ENCODE assay signal across 8 cellular contexts in the genomic region with DNA sequence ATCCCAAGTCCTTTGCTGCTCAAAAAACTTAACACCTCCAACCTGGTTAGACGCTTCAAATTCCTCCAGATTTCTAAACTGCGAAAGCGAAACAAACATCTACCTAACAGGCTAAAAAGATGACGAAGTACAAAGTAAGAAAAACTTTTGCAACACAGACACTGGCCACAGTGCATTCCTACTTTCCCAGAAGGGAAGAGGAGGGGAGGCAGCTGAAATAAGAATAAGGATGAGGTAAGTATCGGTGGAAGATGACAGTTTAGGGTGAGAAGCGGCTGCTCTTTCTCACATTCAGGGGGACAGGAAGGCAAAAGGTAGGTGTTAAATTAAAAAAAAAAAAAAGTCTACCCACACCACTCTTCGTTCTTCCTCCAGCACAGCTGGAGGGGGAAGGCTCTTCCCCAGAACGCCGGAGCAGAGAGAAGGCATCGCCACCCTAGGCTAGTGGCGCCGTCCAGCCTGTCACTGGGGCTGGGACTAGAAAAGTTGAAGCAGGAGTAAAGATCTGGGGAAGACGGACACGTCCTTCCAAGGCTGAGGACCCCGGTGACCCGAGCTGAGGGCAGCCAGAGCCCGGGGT. TPM values are rescaled to one million over a fixed set of nuclear protein-coding genes. Genes with fewer than 3 reads are reported as not detected.
DNase-seq lines count a peak whose midpoint lies in the region; ATAC-seq lines count a peak whose summit lies in the region.

No MANE protein-coding gene starts in this region.

- no peaks in the 10 kb centered on the region for H3K9me3 Mint-ChIP-seq in naive B cell

- peak overlapping the region; percentile 85 for H3K27ac ChIP-seq in epithelial cell of prostate

- H3K27me3 Mint-ChIP-seq in naive B cell, result no peaks in the 10 kb centered on the region

- H3K36me3 Mint-ChIP-seq in naive B cell, result peaks cover 0 to 9% of the 10 kb centered on the region in 2 donors

- H3K27ac Mint-ChIP-seq in naive B cell, result peak overlapping the region; percentile 72 to 95 (median 94)

- H3K4me1 Mint-ChIP-seq in naive B cell, result peaks cover 36 to 52% (median 40%) of the 10 kb centered on the region in 3 donors

- peak; percentile 50 for DNase-seq in CD1c-positive myeloid dendritic cell (ENCODE audit: extremely low spot score)
- peak; percentile 46 for DNase-seq in SW480 (ENCODE audit: low spot score)
- DNase-seq in epithelial cell of prostate (ENCODE audit: low read depth, low spot score), result no peak
- DNase-seq in naive B cell, result peak; percentile 19
- DNase-seq in NCI-H510A (lab: John Stamatoyannopoulos, UW), result no peak
- DNase-seq in activated CD8-positive, alpha-beta memory T cell treated with anti-CD3 and anti-CD28 coated beads, Interleukin-2, amount 50 U/mL, for 48 hours, result no peak

- ATAC-seq in GM19025 (IDR thresholded peaks at IDR 0.05; ENCODE audit: low read depth, unreplicated experiment) (peak; percentile 4), HG03108 (IDR thresholded peaks at IDR 0.05; ENCODE audit: unreplicated experiment) (peak; percentile 4), naive B cell (ENCODE audit: low read depth in 2 of 2) (no peak)

- H3K4me3 Mint-ChIP-seq in naive B cell, result peak overlapping the region; percentile 88 to 95 (median 92)

RNA-seq across cellular contexts. Expression of a gene that starts 0.9 kb away (rescaled TPM):
- polyA plus RNA-seq in naive B cell (ENCODE audit: low read depth in 6 of 6), result 10 to 100 TPM in 4 of 6 donors, 1 to 10 TPM in 2; 9.1 to 19.5 (median 14.5) TPM

Comparison
In these comparisons a context has a peak if more than half of its experiments do, and no peak if none do; other contexts are left out.
1. DNase-seq: peak in CD1c-positive myeloid dendritic cell (single experiment), SW480 (single experiment) and naive B cell (single experiment); none in epithelial cell of prostate (single experiment), NCI-H510A (single experiment) and activated CD8-positive, alpha-beta memory T cell treated with anti-CD3 and anti-CD28 coated beads, Interleukin-2, amount 50 U/mL, for 48 hours (single experiment).
2. ATAC-seq: peak in GM19025 (single experiment) and HG03108 (single experiment); none in naive B cell (0 of 2).